ENCODE assay signal across 1 cellular context in the genomic region with DNA sequence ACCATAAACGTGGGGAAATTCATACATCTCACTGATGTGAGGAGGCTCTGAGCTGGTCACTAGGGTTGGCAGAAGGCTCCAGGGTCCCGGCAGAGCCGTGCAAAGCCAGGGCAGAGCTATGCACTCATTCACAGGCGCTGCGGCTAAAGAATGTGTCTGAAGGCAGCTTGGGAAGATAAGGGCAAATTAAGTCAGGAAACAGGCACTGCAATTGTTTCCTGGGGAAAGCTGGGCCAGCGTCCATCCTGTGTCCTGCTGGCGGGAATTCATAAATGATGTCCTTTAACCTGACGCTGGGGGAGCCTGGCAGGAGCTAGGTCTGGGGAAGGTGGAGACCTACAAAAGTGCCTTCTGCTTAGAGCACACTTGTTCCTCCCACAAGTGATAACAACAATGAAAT.
TF ChIP-seq lines count a peak whose summit lies in the region.

No MANE protein-coding gene starts in this region.

TF ChIP-seq in HepG2, 621 proteins besides CTCF, POLR2A, EP300 and RAD21 (continued from another document):
- TF ChIP-seq HNRNPK (IDR thresholded peaks at IDR 0.05; ENCODE audit: low read depth, low read length, poor library complexity, severe bottlenecking) = no peak
